In genomic region chr9:126507318-126508109, GRCh38 we compare ENCODE assay signal across 18 cellular contexts.
"Had no signal": no experiment of that assay in that cellular context is flagged by ENCODE, and none has a peak within 500 bp of the region (broad histone marks: within the 10 kb centered on the region; RNA-seq: fewer than 3 reads in every experiment).

No MANE protein-coding gene starts in this region.

- H3K27ac Mint-ChIP-seq: activated B cell treated with CpG ODN at 0.5 μM for 24 hours; activated CD4-positive, alpha-beta T cell treated with anti-CD3 and anti-CD28 coated beads, Interleukin-2, amount 10 ng/mL, durations not matched to agents 24 days and 14 days; effector memory CD8-positive, alpha-beta T cell; immature natural killer cell; natural killer cell; T-helper 17 cell; type B pancreatic cell had no signal

- H3K4me3 Mint-ChIP-seq: activated B cell treated with CpG ODN at 0.5 μM for 24 hours; activated CD4-positive, alpha-beta T cell treated with anti-CD3 and anti-CD28 coated beads, Interleukin-2, amount 10 ng/mL, durations not matched to agents 24 days and 14 days; effector memory CD8-positive, alpha-beta T cell; immature natural killer cell; natural killer cell; T-helper 17 cell; type B pancreatic cell had no signal

- H3K4me3 ChIP-seq: heart left ventricle, skin epidermis had no signal

- H3K4me1 Mint-ChIP-seq: activated B cell treated with CpG ODN at 0.5 μM for 24 hours; activated CD4-positive, alpha-beta T cell treated with anti-CD3 and anti-CD28 coated beads, Interleukin-2, amount 10 ng/mL, durations not matched to agents 24 days and 14 days; immature natural killer cell; natural killer cell had no signal

- H3K36me3 Mint-ChIP-seq: immature natural killer cell, natural killer cell, type B pancreatic cell had no signal

- H3K9me3 ChIP-seq: heart left ventricle had no signal

- ATAC-seq: effector memory CD8-positive, alpha-beta T cell; heart left ventricle; left cardiac atrium; natural killer cell; T-helper 17 cell had no signal

- H3K36me3 ChIP-seq: brain microvascular endothelial cell had no signal

- H3K4me1 ChIP-seq: heart left ventricle had no signal

- DNase-seq: activated B cell treated with CpG ODN at 0.5 μM for 24 hours; activated CD4-positive, alpha-beta T cell treated with anti-CD3 and anti-CD28 coated beads, Interleukin-2, amount 10 ng/mL, durations not matched to agents 24 days and 14 days; activated CD8-positive, alpha-beta memory T cell treated with anti-CD3 and anti-CD28 coated beads, Interleukin-2, amount 50 U/mL, for 48 hours; activated naive CD4-positive, alpha-beta T cell; brain microvascular endothelial cell; effector memory CD8-positive, alpha-beta T cell; foreskin melanocyte; heart left ventricle; immature natural killer cell; left cardiac atrium; natural killer cell; stimulated activated CD4-positive, alpha-beta T cell treated with anti-CD3 and anti-CD28 coated beads, Interleukin-4, amount 100 ng/mL, for 4 hours; stimulated activated CD8-positive, alpha-beta memory T cell treated with anti-CD3 and anti-CD28 coated beads, Interleukin-4, amount 100 ng/mL, for 48 hours; stimulated activated naive CD4-positive, alpha-beta T cell treated with Interleukin-2 at 50 U/mL for 16 hours; T-helper 17 cell had no signal

- H3K27ac ChIP-seq: brain microvascular endothelial cell, epithelial cell of prostate, heart left ventricle, skin epidermis had no signal

- H3K9me3 Mint-ChIP-seq: activated B cell treated with CpG ODN at 0.5 μM for 24 hours; activated CD4-positive, alpha-beta T cell treated with anti-CD3 and anti-CD28 coated beads, Interleukin-2, amount 10 ng/mL, durations not matched to agents 24 days and 14 days; effector memory CD8-positive, alpha-beta T cell; immature natural killer cell; natural killer cell; type B pancreatic cell had no signal

- H3K27me3 Mint-ChIP-seq: effector memory CD8-positive, alpha-beta T cell had no signal
